ENCODE assay signal across 22 cellular contexts in genomic region chr1:175385316-175385715, GRCh38.
DNase-seq lines count a peak whose midpoint lies in the region; ATAC-seq and TF ChIP-seq lines count a peak whose summit lies in the region.
"Had no signal": no experiment of that assay in that cellular context is flagged by ENCODE, and none has a peak within 500 bp of the region (broad histone marks: within the 10 kb centered on the region; RNA-seq: fewer than 3 reads in every experiment).

No MANE protein-coding gene starts in this region.

- H3K4me1 Mint-ChIP-seq in activated T-helper 17 cell treated with anti-CD3 and anti-CD28 coated beads, Interleukin-2, amount 50 U/mL, for 72 hours: no peaks in the 10 kb centered on the region
- H3K4me1 Mint-ChIP-seq: CD14-positive monocyte had no signal

- H3K27me3 ChIP-seq in foreskin keratinocyte: peaks cover 23% of the 10 kb centered on the region
- H3K27me3 ChIP-seq in gastrocnemius medialis: no peaks in the 10 kb centered on the region

- H3K27ac ChIP-seq in foreskin keratinocyte (no peak overlapping the region), gastrocnemius medialis (no peak overlapping the region), caudate nucleus (ENCODE audit: low read depth, low read length) (no peak overlapping the region)
- H3K27ac ChIP-seq: A549, HL-60, RWPE1 had no signal

- DNase-seq in ELR (ENCODE audit: low read depth) (peak; percentile 7), M059J (ENCODE audit: low read depth) (peak; percentile 3), foreskin keratinocyte (peak; percentile 51 to 83), NCI-H748 (lab: John Stamatoyannopoulos, UW; ENCODE audit: unreplicated experiment) (no peak), mesenteric fat pad (ENCODE audit: low spot score) (no peak), gastrocnemius medialis (no peak), caudate nucleus (lab: John Stamatoyannopoulos, UW) (no peak)
- DNase-seq: HFFc6, KBM-7, NCI-H1092 treated with DMSO at 0.1 percent for 48 hours, NCI-H1436 treated with DMSO at 0.1 percent for 48 hours, NCI-H2029, NCI-H524 treated with DMSO at 0.1 percent for 48 hours, OCI-M1, SIG-M5, SK-N-SH had no signal

- no peaks in the 10 kb centered on the region for H3K9me3 ChIP-seq in gastrocnemius medialis
- H3K9me3 ChIP-seq: A549, SK-N-SH had no signal

- ATAC-seq in activated T-helper 17 cell treated with anti-CD3 and anti-CD28 coated beads, Interleukin-2, amount 50 U/mL, for 72 hours (replicated peaks): peak; percentile 38
- ATAC-seq in foreskin keratinocyte (peak; percentile 94), gastrocnemius medialis (no peak)
- ATAC-seq: A549 had no signal

- H3K9me3 Mint-ChIP-seq in activated T-helper 17 cell treated with anti-CD3 and anti-CD28 coated beads, Interleukin-2, amount 50 U/mL, for 72 hours: no peaks in the 10 kb centered on the region

- no peaks in the 10 kb centered on the region for H3K36me3 Mint-ChIP-seq in activated T-helper 17 cell treated with anti-CD3 and anti-CD28 coated beads, Interleukin-2, amount 50 U/mL, for 72 hours (ENCODE audit: low read depth)
- H3K36me3 Mint-ChIP-seq: CD14-positive monocyte had no signal

- H3K27me3 Mint-ChIP-seq in activated T-helper 17 cell treated with anti-CD3 and anti-CD28 coated beads, Interleukin-2, amount 50 U/mL, for 72 hours: peaks cover 20% of the 10 kb centered on the region
- H3K27me3 Mint-ChIP-seq: B cell had no signal

- intact Hi-C loops in gastrocnemius medialis (cut with DNase I; ENCODE audit: low total_unique reads): no loop called here

- H3K27ac Mint-ChIP-seq in activated T-helper 17 cell treated with anti-CD3 and anti-CD28 coated beads, Interleukin-2, amount 50 U/mL, for 72 hours: no peak overlapping the region
- H3K27ac Mint-ChIP-seq: B cell, CD14-positive monocyte, HFFc6 had no signal

- no peak overlapping the region for H3K4me3 Mint-ChIP-seq in activated T-helper 17 cell treated with anti-CD3 and anti-CD28 coated beads, Interleukin-2, amount 50 U/mL, for 72 hours
- H3K4me3 Mint-ChIP-seq: B cell, CD14-positive monocyte, HFFc6 had no signal

- no peak for TF ChIP-seq POLR2A in gastrocnemius medialis (IDR thresholded peaks at IDR 0.05)

- H3K4me1 ChIP-seq in foreskin keratinocyte (no peaks in the 10 kb centered on the region), gastrocnemius medialis (no peaks in the 10 kb centered on the region)
- H3K4me1 ChIP-seq: A549 had no signal

- H3K36me3 ChIP-seq in gastrocnemius medialis: no peaks in the 10 kb centered on the region

- no peak overlapping the region for H3K4me3 ChIP-seq in gastrocnemius medialis
- H3K4me3 ChIP-seq: A549 had no signal

- in situ Hi-C loops in gastrocnemius medialis (cut with MboI; ENCODE audit: low sequenced_read_pairs in 4 of 4): no loop called here

- no peak for TF ChIP-seq CTCF in foreskin keratinocyte (conservative IDR thresholded peaks at IDR 0.05)
- no peak for TF ChIP-seq CTCF in gastrocnemius medialis (IDR thresholded peaks at IDR 0.05 in 4 of 5, conservative IDR thresholded peaks at IDR 0.05 in 1 of 5)

Comparison
In these comparisons a context has a peak if more than half of its experiments do, and no peak if none do; other contexts are left out.
1. DNase-seq: peak in ELR (single experiment), M059J (single experiment) and foreskin keratinocyte (2 of 2); none in NCI-H748 (single experiment), mesenteric fat pad (single experiment), gastrocnemius medialis (0 of 2) and caudate nucleus (0 of 61).
2. ATAC-seq: peak in activated T-helper 17 cell treated with anti-CD3 and anti-CD28 coated beads, Interleukin-2, amount 50 U/mL, for 72 hours (single experiment) and foreskin keratinocyte (single experiment); none in gastrocnemius medialis (0 of 2).